ENCODE assay signal across 14 cellular contexts in the genomic region with DNA sequence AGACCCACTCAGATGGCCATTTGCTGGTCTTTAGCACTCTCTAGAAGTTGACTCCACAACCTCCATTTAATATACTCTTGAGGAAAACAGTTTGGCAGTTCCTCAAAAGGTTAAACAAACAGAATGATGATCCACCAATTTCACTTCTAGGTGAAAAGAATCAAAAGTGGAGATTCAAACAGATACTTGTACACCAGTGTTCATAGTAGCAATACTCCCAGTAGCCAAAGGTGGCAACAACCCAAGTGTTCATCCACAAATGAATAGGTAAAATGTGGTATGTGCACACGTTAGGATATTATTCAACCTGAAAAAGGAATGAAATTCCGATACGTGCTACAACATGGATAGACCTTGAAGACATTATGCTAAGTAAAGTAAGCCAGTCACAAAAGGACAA. TPM values are rescaled to one million over a fixed set of nuclear protein-coding genes. Genes with fewer than 3 reads are reported as not detected.
A peak's percentile ranks its signal among the peaks of the same experiment; 100 is the strongest.
DNase-seq lines count a peak whose midpoint lies in the region; ATAC-seq and TF ChIP-seq lines count a peak whose summit lies in the region.
"Had no signal": no experiment of that assay in that cellular context is flagged by ENCODE, and none has a peak within 500 bp of the region (broad histone marks: within the 10 kb centered on the region; RNA-seq: fewer than 3 reads in every experiment).

No MANE protein-coding gene starts in this region.

- no peak overlapping the region for H3K9ac ChIP-seq in MM.1S (ENCODE audit: low read length)
- no peak overlapping the region for H3K9ac ChIP-seq in skeletal muscle tissue (ENCODE audit: low read depth in 1 of 3, low read length in 3 of 3)

- no peak overlapping the region for H3K4me2 ChIP-seq in MM.1S (ENCODE audit: low read depth, low read length)

- intact Hi-C loops in activated T-helper 1 cell treated with anti-CD3 and anti-CD28 coated beads, Interleukin-12 subunit alpha, Interleukin-12 subunit beta, Interleukin-2, Interleukin-4 antibody, amounts not matched to agents 30 ng/mL and 10 ng/mL and 1 ng/mL, durations not matched to agents 14 hours and 24 hours and 36 hours (cut with micrococcal nuclease), result no loop called here

- H3K27me3 Mint-ChIP-seq in activated CD8-positive, alpha-beta memory T cell treated with anti-CD3 and anti-CD28 coated beads, Interleukin-2, amount 10 ng/mL, durations not matched to agents 7 days and 5 days, result no peaks in the 10 kb centered on the region
- H3K27me3 Mint-ChIP-seq in activated T-helper 1 cell treated with anti-CD3 and anti-CD28 coated beads, Interleukin-12 subunit alpha, Interleukin-12 subunit beta, Interleukin-2, Interleukin-4 antibody, amounts not matched to agents 30 ng/mL and 10 ng/mL and 1 ng/mL, durations not matched to agents 14 hours and 24 hours and 36 hours (ENCODE audit: insufficient read depth), result no peaks in the 10 kb centered on the region

- no peaks in the 10 kb centered on the region for H3K9me3 Mint-ChIP-seq in activated CD8-positive, alpha-beta memory T cell treated with anti-CD3 and anti-CD28 coated beads, Interleukin-2, amount 10 ng/mL, durations not matched to agents 7 days and 5 days (ENCODE audit: low read depth)
- no peaks in the 10 kb centered on the region for H3K9me3 Mint-ChIP-seq in activated T-helper 1 cell treated with anti-CD3 and anti-CD28 coated beads, Interleukin-12 subunit alpha, Interleukin-12 subunit beta, Interleukin-2, Interleukin-4 antibody, amounts not matched to agents 30 ng/mL and 10 ng/mL and 1 ng/mL, durations not matched to agents 14 hours and 24 hours and 36 hours

- H3K27me3 ChIP-seq in MM.1S (replicated peaks; ENCODE audit: insufficient read depth, low read length) (no peaks in the 10 kb centered on the region), skeletal muscle tissue (ENCODE audit: control insufficient read depth in 3 of 3, insufficient read depth in 3 of 3, low read length in 3 of 3) (no peaks in the 10 kb centered on the region), MG63 (no peaks in the 10 kb centered on the region)
- H3K27me3 ChIP-seq: uterus had no signal

- H3K4me3 ChIP-seq in MM.1S (ENCODE audit: low read length) (no peak overlapping the region), coronary artery (peak overlapping the region; percentile 27), skeletal muscle tissue (ENCODE audit: low read length in 3 of 3) (no peak overlapping the region), MG63 (no peak overlapping the region)
- H3K4me3 ChIP-seq: uterus had no signal

- peaks cover 37% of the 10 kb centered on the region for H3K36me3 Mint-ChIP-seq in activated CD8-positive, alpha-beta memory T cell treated with anti-CD3 and anti-CD28 coated beads, Interleukin-2, amount 10 ng/mL, durations not matched to agents 7 days and 5 days
- H3K36me3 Mint-ChIP-seq in activated T-helper 1 cell treated with anti-CD3 and anti-CD28 coated beads, Interleukin-12 subunit alpha, Interleukin-12 subunit beta, Interleukin-2, Interleukin-4 antibody, amounts not matched to agents 30 ng/mL and 10 ng/mL and 1 ng/mL, durations not matched to agents 14 hours and 24 hours and 36 hours (ENCODE audit: low read depth), result peaks cover 33% of the 10 kb centered on the region

- TF ChIP-seq CTCF in MM.1S (IDR thresholded peaks at IDR 0.05; ENCODE audit: low read length), result peak; percentile 20
- TF ChIP-seq CTCF in coronary artery (IDR thresholded peaks at IDR 0.05), result no peak

- CTCF ChIA-PET in activated CD8-positive, alpha-beta memory T cell treated with anti-CD3 and anti-CD28 coated beads, Interleukin-2, amount 10 ng/mL, durations not matched to agents 7 days and 5 days (lab: Charles Lee), result interaction anchor here (2.1 kb wide), 1 partner anchor 47 kb away, joined by 6 read pairs; no protein-coding TSS in a partner anchor

- no peak for DNase-seq in activated CD8-positive, alpha-beta memory T cell treated with anti-CD3 and anti-CD28 coated beads, Interleukin-2, amount 10 ng/mL, durations not matched to agents 7 days and 5 days
- no peak for DNase-seq in activated CD8-positive, alpha-beta memory T cell treated with anti-CD3 and anti-CD28 coated beads, Interleukin-2, amount 50 U/mL, for 48 hours
- DNase-seq in MM.1S (no peak), coronary artery (ENCODE audit: low spot score) (no peak), MG63 (no peak)
- no peak for DNase-seq in activated T-helper 1 cell treated with anti-CD3 and anti-CD28 coated beads, Interleukin-12 subunit alpha, Interleukin-12 subunit beta, Interleukin-2, Interleukin-4 antibody, amounts not matched to agents 30 ng/mL and 10 ng/mL and 1 ng/mL, durations not matched to agents 14 hours and 24 hours and 36 hours (ENCODE audit: low spot score)
- DNase-seq: dermis blood vessel endothelial cell, DMS153, kidney, T1000, uterus had no signal

- H3F3A ChIP-seq in MM.1S (ENCODE audit: insufficient read depth, low read length), result peaks cover 7% of the 10 kb centered on the region; the same call in 1 of the 2 replicates

- peaks cover 67% of the 10 kb centered on the region for H3K4me1 Mint-ChIP-seq in activated CD8-positive, alpha-beta memory T cell treated with anti-CD3 and anti-CD28 coated beads, Interleukin-2, amount 10 ng/mL, durations not matched to agents 7 days and 5 days
- peaks cover 64% of the 10 kb centered on the region for H3K4me1 Mint-ChIP-seq in activated T-helper 1 cell treated with anti-CD3 and anti-CD28 coated beads, Interleukin-12 subunit alpha, Interleukin-12 subunit beta, Interleukin-2, Interleukin-4 antibody, amounts not matched to agents 30 ng/mL and 10 ng/mL and 1 ng/mL, durations not matched to agents 14 hours and 24 hours and 36 hours (ENCODE audit: low read depth)

- peak; percentile 62 for ATAC-seq in activated CD8-positive, alpha-beta memory T cell treated with anti-CD3 and anti-CD28 coated beads, Interleukin-2, amount 10 ng/mL, durations not matched to agents 7 days and 5 days
- ATAC-seq in GM21529 (IDR thresholded peaks at IDR 0.05; ENCODE audit: unreplicated experiment), result no peak

- no peak overlapping the region for H3K4me3 Mint-ChIP-seq in activated CD8-positive, alpha-beta memory T cell treated with anti-CD3 and anti-CD28 coated beads, Interleukin-2, amount 10 ng/mL, durations not matched to agents 7 days and 5 days
- H3K4me3 Mint-ChIP-seq in activated T-helper 1 cell treated with anti-CD3 and anti-CD28 coated beads, Interleukin-12 subunit alpha, Interleukin-12 subunit beta, Interleukin-2, Interleukin-4 antibody, amounts not matched to agents 30 ng/mL and 10 ng/mL and 1 ng/mL, durations not matched to agents 14 hours and 24 hours and 36 hours, result no peak overlapping the region

- no peaks in the 10 kb centered on the region for H3K9me2 ChIP-seq in MM.1S (replicated peaks; ENCODE audit: insufficient read depth, low read length)

- peaks cover 96% of the 10 kb centered on the region for H3K79me2 ChIP-seq in MM.1S (ENCODE audit: low read length)

- peaks cover 30% of the 10 kb centered on the region; the same call in 1 of the 2 replicates for H4K20me1 ChIP-seq in MM.1S (ENCODE audit: insufficient read depth, low read length)

- H3K9me3 ChIP-seq in MM.1S (replicated peaks; ENCODE audit: insufficient read depth, low read length) (no peaks in the 10 kb centered on the region), skeletal muscle tissue (ENCODE audit: control insufficient read depth in 3 of 3, low read length in 3 of 3) (no peaks in the 10 kb centered on the region), MG63 (no peaks in the 10 kb centered on the region)
- H3K9me3 ChIP-seq: uterus had no signal

- H3K27ac ChIP-seq in MM.1S (ENCODE audit: low read length), result no peak overlapping the region
- H3K27ac ChIP-seq in coronary artery, result peak overlapping the region; percentile 5 to 35
- peak overlapping the region; percentile 25 for H3K27ac ChIP-seq in skeletal muscle tissue (ENCODE audit: low read depth, low read length)
- H3K27ac ChIP-seq: HL-60, uterus had no signal

- H3K4me1 ChIP-seq in MM.1S (ENCODE audit: low read length) (peaks cover 7% of the 10 kb centered on the region), skeletal muscle tissue (ENCODE audit: control insufficient read depth in 3 of 3, insufficient read depth in 3 of 3, low read length in 3 of 3) (peaks cover 27 to 49% (median 43%) of the 10 kb centered on the region in 3 donors)

- no peak overlapping the region for H2AFZ ChIP-seq in MM.1S (ENCODE audit: low read length)

- H3K36me3 ChIP-seq in MM.1S (replicated peaks; ENCODE audit: insufficient read depth, low read length) (no peaks in the 10 kb centered on the region; the same call in 1 of the 2 replicates), skeletal muscle tissue (ENCODE audit: control insufficient read depth in 3 of 3, insufficient read depth in 3 of 3, low read length in 3 of 3) (peaks cover 0 to 14% (median 0%) of the 10 kb centered on the region in 3 donors), MG63 (peaks cover 53% of the 10 kb centered on the region)
- H3K36me3 ChIP-seq: uterus had no signal

- H3K27ac Mint-ChIP-seq in activated CD8-positive, alpha-beta memory T cell treated with anti-CD3 and anti-CD28 coated beads, Interleukin-2, amount 10 ng/mL, durations not matched to agents 7 days and 5 days, result peak overlapping the region; percentile 20
- no peak overlapping the region for H3K27ac Mint-ChIP-seq in activated T-helper 1 cell treated with anti-CD3 and anti-CD28 coated beads, Interleukin-12 subunit alpha, Interleukin-12 subunit beta, Interleukin-2, Interleukin-4 antibody, amounts not matched to agents 30 ng/mL and 10 ng/mL and 1 ng/mL, durations not matched to agents 14 hours and 24 hours and 36 hours

RNA-seq across cellular contexts. Expression of a gene that starts 6.3 kb away (rescaled TPM):
- total RNA-seq in activated CD8-positive, alpha-beta memory T cell treated with anti-CD3 and anti-CD28 coated beads, Interleukin-2, amount 10 ng/mL, durations not matched to agents 7 days and 5 days, result 10 to 100 TPM; 68.7 to 99.8 TPM
- total RNA-seq in skeletal muscle tissue, result 9.9 TPM
- total RNA-seq in activated T-helper 1 cell treated with anti-CD3 and anti-CD28 coated beads, Interleukin-12 subunit alpha, Interleukin-12 subunit beta, Interleukin-2, Interleukin-4 antibody, amounts not matched to agents 30 ng/mL and 10 ng/mL and 1 ng/mL, durations not matched to agents 14 hours and 24 hours and 36 hours, result 117 TPM in 2 replicates
- total RNA-seq in MG63 (2014; rRNA removed; shearing (Covaris generic); ENCODE audit: low replicate concordance), result 56.9 and 65.6 TPM in 2 replicates

RNA-seq across cellular contexts. Expression of a gene that starts 22.1 kb away (rescaled TPM):
- 100 to 1,000 TPM; 258 to 340 TPM for total RNA-seq in activated CD8-positive, alpha-beta memory T cell treated with anti-CD3 and anti-CD28 coated beads, Interleukin-2, amount 10 ng/mL, durations not matched to agents 7 days and 5 days
- 61.6 TPM for total RNA-seq in skeletal muscle tissue
- total RNA-seq in activated T-helper 1 cell treated with anti-CD3 and anti-CD28 coated beads, Interleukin-12 subunit alpha, Interleukin-12 subunit beta, Interleukin-2, Interleukin-4 antibody, amounts not matched to agents 30 ng/mL and 10 ng/mL and 1 ng/mL, durations not matched to agents 14 hours and 24 hours and 36 hours, result 371 and 374 TPM in 2 replicates
- 565 and 817 TPM in 2 replicates for total RNA-seq in MG63 (2014; rRNA removed; shearing (Covaris generic); ENCODE audit: low replicate concordance)

RNA-seq across cellular contexts. Expression of a gene that starts 32.7 kb away (rescaled TPM):
- total RNA-seq in activated CD8-positive, alpha-beta memory T cell treated with anti-CD3 and anti-CD28 coated beads, Interleukin-2, amount 10 ng/mL, durations not matched to agents 7 days and 5 days, result 10 to 100 TPM; 60.4 to 80.0 TPM
- 36.5 TPM for total RNA-seq in skeletal muscle tissue
- total RNA-seq in activated T-helper 1 cell treated with anti-CD3 and anti-CD28 coated beads, Interleukin-12 subunit alpha, Interleukin-12 subunit beta, Interleukin-2, Interleukin-4 antibody, amounts not matched to agents 30 ng/mL and 10 ng/mL and 1 ng/mL, durations not matched to agents 14 hours and 24 hours and 36 hours, result 132 and 135 TPM in 2 replicates
- total RNA-seq in MG63 (2014; rRNA removed; shearing (Covaris generic); ENCODE audit: low replicate concordance), result 189 and 246 TPM in 2 replicates

RNA-seq across cellular contexts. Expression of a gene that starts 43.0 kb away (rescaled TPM):
- 100 to 1,000 TPM; 157 to 205 TPM for total RNA-seq in activated CD8-positive, alpha-beta memory T cell treated with anti-CD3 and anti-CD28 coated beads, Interleukin-2, amount 10 ng/mL, durations not matched to agents 7 days and 5 days
- not detected for total RNA-seq in skeletal muscle tissue
- total RNA-seq in activated T-helper 1 cell treated with anti-CD3 and anti-CD28 coated beads, Interleukin-12 subunit alpha, Interleukin-12 subunit beta, Interleukin-2, Interleukin-4 antibody, amounts not matched to agents 30 ng/mL and 10 ng/mL and 1 ng/mL, durations not matched to agents 14 hours and 24 hours and 36 hours, result 283 and 286 TPM in 2 replicates
- total RNA-seq in MG63 (2014; rRNA removed; shearing (Covaris generic); ENCODE audit: low replicate concordance), result not detected in 2 replicates
- total RNA-seq: dermis blood vessel endothelial cell had no signal

RNA-seq across cellular contexts. Expression of a gene that starts 45.0 kb away (rescaled TPM):
- total RNA-seq in activated CD8-positive, alpha-beta memory T cell treated with anti-CD3 and anti-CD28 coated beads, Interleukin-2, amount 10 ng/mL, durations not matched to agents 7 days and 5 days, result 10 to 100 TPM; 56.0 to 70.3 TPM
- 5.2 TPM for total RNA-seq in skeletal muscle tissue
- 73.7 and 81.5 TPM in 2 replicates for total RNA-seq in activated T-helper 1 cell treated with anti-CD3 and anti-CD28 coated beads, Interleukin-12 subunit alpha, Interleukin-12 subunit beta, Interleukin-2, Interleukin-4 antibody, amounts not matched to agents 30 ng/mL and 10 ng/mL and 1 ng/mL, durations not matched to agents 14 hours and 24 hours and 36 hours
- total RNA-seq in MG63 (2014; rRNA removed; shearing (Covaris generic); ENCODE audit: low replicate concordance), result 15.6 and 38.7 TPM in 2 replicates
